11 cellular contexts compared by ENCODE assay signal in the genomic region with DNA sequence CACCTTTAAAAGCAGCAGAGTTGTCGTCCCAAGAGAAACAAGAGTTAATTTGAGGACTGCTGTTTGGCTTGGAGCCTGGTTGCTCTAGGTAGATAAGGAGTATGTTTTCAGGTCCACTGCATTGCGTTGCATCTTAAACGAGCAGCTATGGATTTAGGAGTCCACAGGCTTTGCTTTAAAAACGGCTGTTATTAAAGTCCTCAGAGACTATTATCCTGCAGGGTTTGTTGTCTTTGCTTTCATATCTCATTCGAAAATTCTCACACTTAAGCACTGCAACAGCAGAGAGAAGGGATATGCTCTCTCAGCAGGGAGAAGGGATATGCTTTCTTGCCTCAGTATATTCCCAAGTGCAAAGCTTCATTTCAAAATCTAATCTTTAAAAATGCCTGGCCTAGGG.
"Had no signal": no experiment of that assay in that cellular context is flagged by ENCODE, and none has a peak within 500 bp of the region (broad histone marks: within the 10 kb centered on the region; RNA-seq: fewer than 3 reads in every experiment).

No MANE protein-coding gene starts in this region.

- H3K9me3 ChIP-seq: HAP-1 had no signal

- H3K4me3 Mint-ChIP-seq: GM23338, H9, HFFc6 had no signal

- H3K9me3 Mint-ChIP-seq: HFFc6 had no signal

- FAIRE-seq: H1, H54 had no signal

- H3K4me1 Mint-ChIP-seq: GM23338, H9 had no signal

- H3K4me3 ChIP-seq: GM23248, GM23338, HAP-1 had no signal

- H2AFZ ChIP-seq: GM23248, GM23338 had no signal

- H3K27ac Mint-ChIP-seq: GM23338, H9, HFFc6 had no signal

- H3K36me3 ChIP-seq: HAP-1 had no signal

- H3K9ac ChIP-seq: GM23248 had no signal

- H3K27ac ChIP-seq: GM23248 had no signal

- H3K4me2 ChIP-seq: GM23338 had no signal

- DNase-seq: GM23248, GOT3, H7, H9, HCEC 1CT, HFFc6 had no signal

- H3K4me1 ChIP-seq: HAP-1 had no signal

- ATAC-seq: GM23338, HCT116 had no signal
